In genomic region chr10:11608159-11608966, GRCh38 we compare ENCODE assay signal across 1 cellular context.
A peak's percentile ranks its signal among the peaks of the same experiment; 100 is the strongest.
TF ChIP-seq lines count a peak whose summit lies in the region.

No MANE protein-coding gene starts in this region.

TF ChIP-seq in GM12878, 131 proteins besides CTCF, POLR2A, EP300 and RAD21 (continued from another document):
- TF ChIP-seq ATF2 (IDR thresholded peaks at IDR 0.05; ENCODE audit: low read length) (no peak; the same call in 1 of the 2 replicates), MEF2A (IDR thresholded peaks at IDR 0.05; ENCODE audit: insufficient read depth, low read depth, low read length) (no peak), POLR2AphosphoS2 (IDR thresholded peaks at IDR 0.05; ENCODE audit: low read depth, low read length) (no peak), HDAC2 (IDR thresholded peaks at IDR 0.05) (no peak), WRNIP1 (IDR thresholded peaks at IDR 0.05; ENCODE audit: borderline replicate concordance, low read depth, low read length) (0 out of 2 replicates have a peak, but pooled peaks have one; percentile 44), BCL11A (IDR thresholded peaks at IDR 0.05; ENCODE audit: low read depth, low read length) (no peak), TCF3 (IDR thresholded peaks at IDR 0.05; ENCODE audit: borderline replicate concordance, insufficient read depth, low read depth, low read length) (no peak), MEF2B (IDR thresholded peaks at IDR 0.05; ENCODE audit: partially characterized antibody, poor library complexity, severe bottlenecking) (no peak), TCF7 (IDR thresholded peaks at IDR 0.05; ENCODE audit: borderline replicate concordance) (peak; percentile 7; the same call in 1 of the 2 replicates), MXI1 (IDR thresholded peaks at IDR 0.05; ENCODE audit: low read depth, low read length) (0 out of 2 replicates have a peak, but pooled peaks have one; percentile 33), POLR2AphosphoS5 (IDR thresholded peaks at IDR 0.05; ENCODE audit: low read length) (peak; percentile 52; the same call in 1 of the 2 replicates), BCL3 (IDR thresholded peaks at IDR 0.05; ENCODE audit: borderline replicate concordance, insufficient read depth, low read depth, low read length, poor library complexity, severe bottlenecking) (no peak), SIN3A (IDR thresholded peaks at IDR 0.05; ENCODE audit: low read depth, low read length) (no peak), YY1 (IDR thresholded peaks at IDR 0.05; ENCODE audit: low read depth, low read length) (0 out of 2 replicates have a peak, but pooled peaks have one; percentile 15), IKZF2 (IDR thresholded peaks at IDR 0.05) (0 out of 4 replicates have a peak, but pooled peaks of 1 of the 2 experiments have one; percentile 9), HDGF (IDR thresholded peaks at IDR 0.05) (no peak)
